8 cellular contexts compared by ENCODE assay signal in genomic region chr3:172750368-172751187, GRCh38. TPM values are rescaled to one million over a fixed set of nuclear protein-coding genes. Genes with fewer than 3 reads are reported as not detected.
DNase-seq lines count a peak whose midpoint lies in the region; TF ChIP-seq lines count a peak whose summit lies in the region.

TSS of gene ECT2 (plus strand) at chr3:172750726. CDS start at chr3:172754531, 3,805 bp downstream.

- H3K4me1 ChIP-seq in neuron (ENCODE audit: insufficient read depth, low read length), result peaks cover 13% of the 10 kb centered on the region
- H3K4me1 ChIP-seq in subcutaneous abdominal adipose tissue (ENCODE audit: control insufficient read depth in 5 of 5, insufficient read depth in 5 of 5, low read length in 5 of 5), result peaks cover 2 to 23% (median 13%) of the 10 kb centered on the region in 5 donors

- in situ Hi-C loops in SK-MEL-5 (cut with HindIII; ENCODE audit: low pct_unique_long_range_greater_than_20kb, low sequenced_read_pairs), result no loop called here

- TF ChIP-seq CTCF in HFF-Myc (IDR thresholded peaks at IDR 0.05; ENCODE audit: low read depth, low read length, missing control alignments), result peak; percentile 79

- no peaks in the 10 kb centered on the region for H3K27me3 ChIP-seq in neuron (ENCODE audit: insufficient read depth, low read length)
- no peaks in the 10 kb centered on the region for H3K27me3 ChIP-seq in subcutaneous abdominal adipose tissue (ENCODE audit: control insufficient read depth in 5 of 5, insufficient read depth in 4 of 5, low read length in 5 of 5)

- H3K36me3 ChIP-seq in neuron (ENCODE audit: insufficient read depth, low read length) (peaks cover 16% of the 10 kb centered on the region), subcutaneous abdominal adipose tissue (ENCODE audit: control insufficient read depth in 5 of 5, insufficient read depth in 5 of 5, low read length in 5 of 5) (no peaks in the 10 kb centered on the region)

- H3K27ac ChIP-seq in subcutaneous abdominal adipose tissue (ENCODE audit: low read depth, low read length), result peak within 1 kb of the TSS; percentile 85

- H3K9ac ChIP-seq in subcutaneous abdominal adipose tissue (ENCODE audit: low read length in 5 of 5), result peak within 1 kb of the TSS; percentile 71 to 96 (median 94)

- DNase-seq in GM04504 (ENCODE audit: low read depth) (peak; percentile 100), HFF-Myc (ENCODE audit: extremely low read depth, low read depth) (peak; percentile 99), MV-4-11 (lab: John Stamatoyannopoulos, UW) (peak; percentile 99), SK-MEL-5 (ENCODE audit: low read depth, low spot score) (peak; percentile 100), foreskin melanocyte (peak; percentile 99)
- peak; percentile 97 for DNase-seq in activated naive CD4-positive, alpha-beta T cell treated with Interleukin-2 at 50 U/mL for 16 hours

- H3K4me3 ChIP-seq in HFF-Myc (replicated peaks; ENCODE audit: low read depth, low read length) (peak within 1 kb of the TSS; percentile 80), neuron (ENCODE audit: low read length) (peak within 1 kb of the TSS; percentile 99), subcutaneous abdominal adipose tissue (ENCODE audit: low read depth in 1 of 5, low read length in 5 of 5) (peak within 1 kb of the TSS; percentile 85 to 94 (median 88))

- peak within 1 kb of the TSS; percentile 96 for H2AFZ ChIP-seq in neuron (ENCODE audit: low read depth, low read length)

- H3K9me3 ChIP-seq in neuron (ENCODE audit: low read length) (no peaks in the 10 kb centered on the region), subcutaneous abdominal adipose tissue (ENCODE audit: control insufficient read depth in 5 of 5, low read length in 5 of 5) (no peaks in the 10 kb centered on the region)

RNA-seq across cellular contexts. Expression of gene ECT2, which starts in this region (rescaled TPM):
- total RNA-seq in SK-MEL-5 (2014; rRNA removed; shearing (Covaris generic)), result 37.4 and 39.1 TPM in 2 replicates
- polyA plus RNA-seq in SK-MEL-5 (2015; cell fraction: cytosol; rRNA removed), result 33.5 and 37.6 TPM in 2 replicates
- polyA plus RNA-seq in SK-MEL-5 (2015; cell fraction: nucleus; rRNA removed), result 45.7 and 50.8 TPM in 2 replicates

Comparison
In these comparisons a context has a peak if more than half of its experiments do, and no peak if none do; other contexts are left out.
1. Peak in every context shown above with its lines: DNase-seq, H3K4me3 ChIP-seq and H3K27ac ChIP-seq.